Comparison of ENCODE assay signal across 9 cellular contexts in genomic region chr12:50926932-50927331, GRCh38. TPM values are rescaled to one million over a fixed set of nuclear protein-coding genes. Genes with fewer than 3 reads are reported as not detected.
DNase-seq lines count a peak whose midpoint lies in the region; ATAC-seq and TF ChIP-seq lines count a peak whose summit lies in the region.
"Not testable (repeated sequence)": the region's sequence is repeated elsewhere in the genome, so short reads cannot be mapped to it uniquely, and the experiment has no call there.
"Had no signal": no experiment of that assay in that cellular context is flagged by ENCODE, and none has a peak within 500 bp of the region (broad histone marks: within the 10 kb centered on the region; RNA-seq: fewer than 3 reads in every experiment).

No MANE protein-coding gene starts in this region.

- H3K27ac ChIP-seq in breast epithelium (peak overlapping the region in 1 of 2 donors; percentile 64), liver (ENCODE audit: low read depth in 1 of 2, low read length in 2 of 2) (peak overlapping the region; percentile 68 to 69)
- not testable (repeated sequence) for H3K27ac ChIP-seq in fibroblast of lung (ENCODE audit: insufficient read depth, low read length); aorta (ENCODE audit: low read depth in 1 of 2, low read length in 2 of 2)

- H3K4me3 Mint-ChIP-seq in nephron progenitor cell = peak overlapping the region; percentile 80
- peak overlapping the region; percentile 97 for H3K4me3 Mint-ChIP-seq in stimulated activated memory B cell treated with anti-CD40 and anti-IgM and Interleukin-4, amounts not matched to agents 10 μg/mL and 1 μg/mL and 100 μg/mL, for 72 hours

- H3K79me2 ChIP-seq in fibroblast of lung (ENCODE audit: control insufficient read depth, insufficient read depth, low read length) = not testable (repeated sequence)

- peak overlapping the region; percentile 76 for H3K4me2 ChIP-seq in fibroblast of lung (ENCODE audit: extremely low read depth, insufficient read depth, low read length)

- H3K36me3 ChIP-seq in H7 (replicated peaks; ENCODE audit: control insufficient read depth, insufficient read depth, low read length); breast epithelium; fibroblast of lung (ENCODE audit: control insufficient read depth, insufficient read depth, low read length); liver (ENCODE audit: control insufficient read depth in 4 of 4, insufficient read depth in 3 of 4, low read depth in 1 of 4, low read length in 3 of 4); aorta (ENCODE audit: control insufficient read depth in 1 of 2, insufficient read depth in 2 of 2, low read length in 1 of 2): not testable (repeated sequence)

- ATAC-seq in stimulated activated memory B cell treated with anti-CD40 and anti-IgM and Interleukin-4, amounts not matched to agents 10 μg/mL and 1 μg/mL and 100 μg/mL, for 72 hours; aorta (ENCODE audit: low FRiP score): not testable (repeated sequence)

- peaks cover 12% of the 10 kb centered on the region for H3K36me3 Mint-ChIP-seq in nephron progenitor cell (ENCODE audit: low read depth)
- peaks cover 15% of the 10 kb centered on the region for H3K36me3 Mint-ChIP-seq in stimulated activated memory B cell treated with anti-CD40 and anti-IgM and Interleukin-4, amounts not matched to agents 10 μg/mL and 1 μg/mL and 100 μg/mL, for 72 hours

- intact Hi-C loops in breast epithelium (cut with DNase I; ENCODE audit: low total_unique reads) = not testable (repeated sequence)
- intact Hi-C loops in aorta (cut with DNase I) = loop anchor here in 1 of 2 donors (10.0 kb wide), 1 partner anchor 102 kb away; no protein-coding TSS in a partner anchor

- not testable (repeated sequence) for TF ChIP-seq CTCF in breast epithelium (IDR thresholded peaks at IDR 0.05); fibroblast of lung (conservative IDR thresholded peaks at IDR 0.05 in 1 of 2, IDR thresholded peaks at IDR 0.05 in 1 of 2; ENCODE audit: low read depth in 1 of 2, low read length in 2 of 2); liver (IDR thresholded peaks at IDR 0.05; ENCODE audit: low read depth, low read length, missing input control); nephron progenitor cell (IDR thresholded peaks at IDR 0.05)

- H3K27me3 ChIP-seq in H7 (ENCODE audit: control insufficient read depth, insufficient read depth, low read length); breast epithelium; fibroblast of lung (ENCODE audit: control insufficient read depth, insufficient read depth, low read length); liver (ENCODE audit: control insufficient read depth in 4 of 4, insufficient read depth in 4 of 4, low read length in 3 of 4); aorta (ENCODE audit: control insufficient read depth in 1 of 2, insufficient read depth in 2 of 2, low read length in 1 of 2): not testable (repeated sequence)

- not testable (repeated sequence) for H3K4me1 ChIP-seq in breast epithelium; fibroblast of lung (ENCODE audit: control insufficient read depth, extremely low read depth, insufficient read depth, low read length); aorta (ENCODE audit: control insufficient read depth in 1 of 2, insufficient read depth in 2 of 2, low read length in 2 of 2)
- peaks cover 8 to 64% (median 50%) of the 10 kb centered on the region in 4 donors for H3K4me1 ChIP-seq in liver (ENCODE audit: control insufficient read depth in 4 of 4, insufficient read depth in 4 of 4, low read length in 3 of 4)

- peak in 1 of 2 donors; percentile 34 for TF ChIP-seq RAD21 in liver (IDR thresholded peaks at IDR 0.05)

- H3K9me3 ChIP-seq in breast epithelium; fibroblast of lung (ENCODE audit: control insufficient read depth, insufficient read depth, low read depth, low read length); liver (ENCODE audit: control insufficient read depth in 4 of 4, low read length in 3 of 4); aorta (ENCODE audit: control insufficient read depth, low read length): not testable (repeated sequence)

- H4K20me1 ChIP-seq in fibroblast of lung (ENCODE audit: control insufficient read depth, extremely low read depth, insufficient read depth, low read length) = not testable (repeated sequence)

- H3K4me3 ChIP-seq in H7 (ENCODE audit: insufficient read depth, low read depth, low read length) (peak overlapping the region; percentile 1; the same call in 1 of the 2 replicates), breast epithelium (peak overlapping the region; percentile 82 to 88 (median 87)), fibroblast of lung (replicated peaks in 1 of 4; ENCODE audit: control extremely low read depth in 1 of 4, insufficient read depth in 1 of 4, low read depth in 3 of 4, low read length in 4 of 4) (peak overlapping the region; percentile 30 to 92 (median 80)), liver (ENCODE audit: low read depth in 1 of 3, low read length in 3 of 3) (peak overlapping the region; percentile 63 to 100 (median 90)), aorta (ENCODE audit: low read length in 2 of 2) (peak overlapping the region; percentile 46 to 84)

- H3K4me1 Mint-ChIP-seq in nephron progenitor cell = peaks cover 68% of the 10 kb centered on the region
- H3K4me1 Mint-ChIP-seq in stimulated activated memory B cell treated with anti-CD40 and anti-IgM and Interleukin-4, amounts not matched to agents 10 μg/mL and 1 μg/mL and 100 μg/mL, for 72 hours = peaks cover 71% of the 10 kb centered on the region

- H3K27me3 Mint-ChIP-seq in nephron progenitor cell (ENCODE audit: low read depth, poor library complexity); stimulated activated memory B cell treated with anti-CD40 and anti-IgM and Interleukin-4, amounts not matched to agents 10 μg/mL and 1 μg/mL and 100 μg/mL, for 72 hours: not testable (repeated sequence)

- WGBS in liver = 12% methylated on average over 3 of the region's 3 CpGs
- WGBS in aorta, 2 donors = 22% methylated on average over 3 of the region's 3 CpGs

- not testable (repeated sequence) for H3K27ac Mint-ChIP-seq in nephron progenitor cell
- H3K27ac Mint-ChIP-seq in stimulated activated memory B cell treated with anti-CD40 and anti-IgM and Interleukin-4, amounts not matched to agents 10 μg/mL and 1 μg/mL and 100 μg/mL, for 72 hours = peak overlapping the region; percentile 99

- H3K9me3 Mint-ChIP-seq in nephron progenitor cell; stimulated activated memory B cell treated with anti-CD40 and anti-IgM and Interleukin-4, amounts not matched to agents 10 μg/mL and 1 μg/mL and 100 μg/mL, for 72 hours: not testable (repeated sequence)

- H3K9ac ChIP-seq in fibroblast of lung (ENCODE audit: insufficient read depth, low read length) = not testable (repeated sequence)
- peak overlapping the region; percentile 40 to 99 for H3K9ac ChIP-seq in liver (ENCODE audit: low read depth in 1 of 2, low read length in 2 of 2)

- peak; percentile 47; the same call in 1 of the 2 replicates for TF ChIP-seq POLR2A in Raji (IDR thresholded peaks at IDR 0.05; ENCODE audit: insufficient read depth, low read depth, low read length)
- TF ChIP-seq POLR2A in breast epithelium (IDR thresholded peaks at IDR 0.05) = not testable (repeated sequence)

- H2AFZ ChIP-seq in fibroblast of lung (ENCODE audit: low read length) = not testable (repeated sequence)

- DNase-seq in H7; breast epithelium (ENCODE audit: low spot score in 2 of 2); nephron progenitor cell; aorta: not testable (repeated sequence)
- DNase-seq in fibroblast of lung (ENCODE audit: low read depth in 2 of 2) = peak in 1 of 2 donors; percentile 23

TF ChIP-seq in liver, 16 proteins besides CTCF, POLR2A, EP300 and RAD21:
- TF ChIP-seq HNF4G (IDR thresholded peaks at IDR 0.05) (peak; percentile 17), RXRA (IDR thresholded peaks at IDR 0.05) (peak; percentile 7 to 53), HNF4A (conservative IDR thresholded peaks at IDR 0.05) (peak; percentile 71 to 75), MAX (IDR thresholded peaks at IDR 0.05) (peak; percentile 7)

RNA-seq across cellular contexts. Expression of gene HIGD1C, which starts 25.4 kb away (rescaled TPM):
- not detected in 2 replicates for total RNA-seq in H7 (2014; rRNA removed; shearing (Covaris generic))
- total RNA-seq in breast epithelium (not detected), fibroblast of lung (not detected in 2 replicates), liver (not detected), aorta (not detected)
- polyA plus RNA-seq in fibroblast of lung (not detected in 2 replicates), liver (not detected), aorta (not detected)
- not detected in 2 replicates for polyA plus RNA-seq in fibroblast of lung (2012)
- not detected in 2 replicates for polyA minus RNA-seq in fibroblast of lung (ENCODE audit: low replicate concordance)
- total RNA-seq: Caco-2 had no signal

Comparison
In these comparisons a context has a peak if more than half of its experiments do, and no peak if none do; other contexts are left out.
1. H3K4me3 ChIP-seq: peak in every context shown above with its lines; median percentile 90 in liver; 87 in breast epithelium; 80 in fibroblast of lung; 65 in aorta; 1 in H7.